1 cellular context compared by ENCODE assay signal in genomic region chr4:18369561-18369960, GRCh38.
TF ChIP-seq lines count a peak whose summit lies in the region.

No MANE protein-coding gene starts in this region.

TF ChIP-seq in K562, 482 proteins besides CTCF, POLR2A, EP300 and RAD21 (continued from another document and continues in another):
- no peak for TF ChIP-seq CHD7 (IDR thresholded peaks at IDR 0.05; ENCODE audit: low read depth, low read length)
- no peak for TF ChIP-seq ELK1 (CRISPR knock-in tag; IDR thresholded peaks at IDR 0.05)
- TF ChIP-seq BRD9 (IDR thresholded peaks at IDR 0.05; ENCODE audit: low read depth, partially characterized antibody): no peak
- no peak for TF ChIP-seq MECOM (CRISPR knock-in tag; IDR thresholded peaks at IDR 0.05)
- TF ChIP-seq BDP1 (IDR thresholded peaks at IDR 0.05; ENCODE audit: insufficient read depth, insufficient read length): no peak
- TF ChIP-seq ZZZ3 (IDR thresholded peaks at IDR 0.05): no peak
- TF ChIP-seq ZFP30 (CRISPR knock-in tag; IDR thresholded peaks at IDR 0.05; ENCODE audit: borderline replicate concordance): peak; percentile 69; the same call in 1 of the 2 replicates
- peak; percentile 90 for TF ChIP-seq PPARD (CRISPR knock-in tag; IDR thresholded peaks at IDR 0.05)
- peak; percentile 94 for TF ChIP-seq HOMEZ (CRISPR knock-in tag; IDR thresholded peaks at IDR 0.05)
- TF ChIP-seq ZNF277 (CRISPR knock-in tag; IDR thresholded peaks at IDR 0.05; ENCODE audit: borderline replicate concordance): peak; percentile 99
- no peak for TF ChIP-seq ZNF384 (IDR thresholded peaks at IDR 0.05; ENCODE audit: low read depth, low read length)
- TF ChIP-seq ZBTB34 (CRISPR knock-in tag; IDR thresholded peaks at IDR 0.05): no peak
- no peak for TF ChIP-seq POLR2G (IDR thresholded peaks at IDR 0.05; ENCODE audit: low read depth, low read length)
- no peak for TF ChIP-seq ADNP (tag; IDR thresholded peaks at IDR 0.05)
- no peak for TF ChIP-seq ZNF655 (CRISPR knock-in tag; IDR thresholded peaks at IDR 0.05)
- TF ChIP-seq ZNF668 (CRISPR knock-in tag; IDR thresholded peaks at IDR 0.05): no peak
- TF ChIP-seq RBM39 (optimal IDR thresholded peaks at IDR 0.05; ENCODE audit: low read depth, low read length): no peak
- TF ChIP-seq SMARCC2 (IDR thresholded peaks at IDR 0.05; ENCODE audit: low read depth): no peak
- TF ChIP-seq NRF1 (conservative IDR thresholded peaks at IDR 0.05 in 1 of 2, IDR thresholded peaks at IDR 0.05 in 1 of 2): no peak
- TF ChIP-seq LEF1 (IDR thresholded peaks at IDR 0.05): no peak
- TF ChIP-seq SMAD4 (CRISPR knock-in tag; conservative IDR thresholded peaks at IDR 0.05): no peak
- TF ChIP-seq CEBPG (CRISPR knock-in tag; IDR thresholded peaks at IDR 0.05): no peak
- peak in 1 of 2 experiments; percentile 66; a peak in 1 of 4 replicates for TF ChIP-seq CEBPG (tag; conservative IDR thresholded peaks at IDR 0.05 in 1 of 2, IDR thresholded peaks at IDR 0.05 in 1 of 2)
- no peak for TF ChIP-seq TCF7L2 (IDR thresholded peaks at IDR 0.05; ENCODE audit: low read depth, low read length)
- TF ChIP-seq GTF3C2 (IDR thresholded peaks at IDR 0.05; ENCODE audit: borderline replicate concordance, extremely low read depth, insufficient read length): no peak
- TF ChIP-seq SAP30 (IDR thresholded peaks at IDR 0.05; ENCODE audit: borderline replicate concordance, insufficient read depth, low read depth, low read length, poor library complexity, severe bottlenecking): no peak
- no peak for TF ChIP-seq ZNF444 (CRISPR knock-in tag; IDR thresholded peaks at IDR 0.05)
- no peak for TF ChIP-seq IFI16 (CRISPR knock-in tag; IDR thresholded peaks at IDR 0.05)
- no peak for TF ChIP-seq CBX2 (IDR thresholded peaks at IDR 0.05; ENCODE audit: insufficient read depth, low read length, poor library complexity, severe bottlenecking)
- TF ChIP-seq CHAMP1 (IDR thresholded peaks at IDR 0.05): no peak
